ENCODE assay signal across 1 cellular context in genomic region chr6:138278326-138278725, GRCh38.
TF ChIP-seq lines count a peak whose summit lies in the region.

No MANE protein-coding gene starts in this region.

TF ChIP-seq in GM23338, 12 proteins besides CTCF, POLR2A, EP300 and RAD21 (continued from another document):
- TF ChIP-seq ZNF462 (CRISPR knock-in tag; IDR thresholded peaks at IDR 0.05) = no peak
